ENCODE assay signal across 2 cellular contexts in genomic region chr7:108045669-108046068, GRCh38.
TF ChIP-seq lines count a peak whose summit lies in the region.

No MANE protein-coding gene starts in this region.

TF ChIP-seq in K562, 482 proteins besides CTCF, POLR2A, EP300 and RAD21:
- TF ChIP-seq ARHGAP35 (IDR thresholded peaks at IDR 0.05; ENCODE audit: partially characterized antibody) (no peak), C11orf30 (IDR thresholded peaks at IDR 0.05; ENCODE audit: low read depth) (no peak), IRF2 (CRISPR knock-in tag; IDR thresholded peaks at IDR 0.05) (no peak), POLR2AphosphoS5 (IDR thresholded peaks at IDR 0.05; ENCODE audit: control insufficient read depth, insufficient read depth, low read depth, low read length) (no peak), DIDO1 (tag; IDR thresholded peaks at IDR 0.05; ENCODE audit: low read depth) (no peak), ZFP1 (CRISPR knock-in tag; IDR thresholded peaks at IDR 0.05) (no peak), FOXO4 (CRISPR knock-in tag; IDR thresholded peaks at IDR 0.05) (no peak), MBD2 (IDR thresholded peaks at IDR 0.05; ENCODE audit: borderline replicate concordance, low read depth) (no peak), ZNF707 (CRISPR knock-in tag; conservative IDR thresholded peaks at IDR 0.05) (no peak), JUND (IDR thresholded peaks at IDR 0.05; ENCODE audit: borderline replicate concordance, low read depth, low read length) (no peak), JUND (tag; IDR thresholded peaks at IDR 0.05; ENCODE audit: borderline replicate concordance, low read depth, low read length) (no peak), SUPT5H (IDR thresholded peaks at IDR 0.05) (no peak), ZNF217 (CRISPR knock-in tag; IDR thresholded peaks at IDR 0.05) (no peak)

TF ChIP-seq in neural cell, 6 proteins besides CTCF, POLR2A, EP300 and RAD21:
- TF ChIP-seq REST (IDR thresholded peaks at IDR 0.05; ENCODE audit: borderline replicate concordance) = no peak
- no peak for TF ChIP-seq SMC3 (conservative IDR thresholded peaks at IDR 0.05; ENCODE audit: poor library complexity)
- no peak for TF ChIP-seq EZH2 (IDR thresholded peaks at IDR 0.05; ENCODE audit: borderline replicate concordance, insufficient read depth, low read length, poor library complexity, severe bottlenecking)
- TF ChIP-seq TAF1 (IDR thresholded peaks at IDR 0.05; ENCODE audit: low read depth) = no peak
- TF ChIP-seq POLR2AphosphoS5 (IDR thresholded peaks at IDR 0.05) = no peak
- TF ChIP-seq MXI1 (conservative IDR thresholded peaks at IDR 0.05; ENCODE audit: poor library complexity, severe bottlenecking) = no peak
